In the genomic region with DNA sequence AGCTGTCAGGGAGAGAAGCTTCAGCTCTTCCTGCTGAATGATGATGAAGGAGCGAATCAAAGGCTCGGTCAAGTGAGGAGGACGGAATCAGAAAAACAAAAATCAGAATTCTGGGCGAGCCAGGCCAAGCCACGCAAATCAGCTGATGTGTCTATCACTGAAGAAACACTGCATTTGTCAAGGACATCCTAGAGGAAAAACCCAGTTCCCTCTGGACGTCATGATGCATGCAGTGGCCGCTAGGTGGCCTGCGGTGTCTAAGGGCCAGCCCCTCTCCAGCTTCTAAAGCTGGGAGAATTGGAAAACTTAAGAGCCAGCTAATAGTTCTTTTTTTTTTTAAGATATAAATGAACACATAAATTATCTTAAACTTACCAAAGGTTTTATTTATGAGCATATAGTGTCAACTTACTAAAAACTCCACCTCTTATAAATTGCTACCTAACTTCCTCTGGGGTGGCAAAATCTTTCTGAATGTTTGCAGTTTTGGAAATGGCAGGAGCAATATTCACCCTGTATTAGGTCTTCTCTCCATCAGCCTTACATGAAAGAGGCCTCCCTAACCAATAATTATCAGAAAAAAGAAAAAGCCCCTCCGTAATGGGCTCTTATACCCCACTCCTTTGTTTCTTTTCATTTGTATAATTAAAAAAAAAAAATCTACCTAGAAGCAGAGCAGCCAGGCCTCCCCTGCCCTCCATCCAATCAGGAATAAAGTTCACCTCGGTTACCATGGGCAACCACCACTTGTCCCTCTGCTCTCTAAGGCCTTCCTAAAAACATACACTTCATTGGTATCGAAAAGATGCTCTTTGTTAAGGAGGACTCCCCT, we compare ENCODE assay signal across 8 cellular contexts.
A peak's percentile ranks its signal among the peaks of the same experiment; 100 is the strongest.
DNase-seq lines count a peak whose midpoint lies in the region; ATAC-seq, FAIRE-seq and TF ChIP-seq lines count a peak whose summit lies in the region.

No MANE protein-coding gene starts in this region.

- no peak overlapping the region for H3K4me3 ChIP-seq in K562

- no peak overlapping the region for H2AFZ ChIP-seq in K562 (ENCODE audit: low read depth, low read length)

- TF ChIP-seq RAD21 in K562 (CRISPR knock-in tag; conservative IDR thresholded peaks at IDR 0.05 in 1 of 2, IDR thresholded peaks at IDR 0.05 in 1 of 2) = peak; percentile 37 to 77

- no peaks in the 10 kb centered on the region for H4K20me1 ChIP-seq in K562 (replicated peaks; ENCODE audit: control insufficient read depth, insufficient read depth, low read length)

- H3K4me2 ChIP-seq in K562 (ENCODE audit: insufficient read depth, low read length) = no peak overlapping the region

- peak; percentile 5 to 13 for DNase-seq in AML-193 (lab: John Stamatoyannopoulos, UW)
- peak; percentile 53 for DNase-seq in NCI-H1105 (lab: John Stamatoyannopoulos, UW)
- peak; percentile 72 to 81 (median 76) for DNase-seq in K562 (ENCODE audit: extremely low read depth in 1 of 4, low spot score in 3 of 4)
- peak; percentile 86 for DNase-seq in iPS-NIHi7 (ENCODE audit: extremely low spot score)
- DNase-seq in superior temporal gyrus (ENCODE audit: extremely low spot score) = peak; percentile 62
- DNase-seq in stimulated activated CD4-positive, alpha-beta T cell treated with anti-CD3 and anti-CD28 coated beads, Interleukin-1b, Interleukin-23, amount 100 ng/mL, for 48 hours = no peak
- no peak for DNase-seq in activated CD4-positive, CD25-positive, alpha-beta regulatory T cell (lab: John Stamatoyannopoulos, UW)

- H3K9me1 ChIP-seq in K562 (ENCODE audit: control insufficient read depth, insufficient read depth, low read length) = no peaks in the 10 kb centered on the region

- TF ChIP-seq POLR2A in K562 (conservative IDR thresholded peaks at IDR 0.05) = no peak

- peaks cover 0 to 9% of the 10 kb centered on the region in 2 experiments; a peak in 1 of 5 replicates for H3K27me3 ChIP-seq in K562 (ENCODE audit: control insufficient read depth in 2 of 2, insufficient read depth in 2 of 2, low read length in 2 of 2)

- no peaks in the 10 kb centered on the region; the same call in none of the 2 replicates for H3K9me3 ChIP-seq in K562 (replicated peaks; ENCODE audit: control insufficient read depth, insufficient read depth, low read depth, low read length)

- CTCF ChIA-PET in K562 (lab: Yijun Ruan, JAX; ENCODE audit: low intra/inter-chr PET ratio) = interaction anchor here (0.6 to 1.8 kb wide), 3 partner anchors 47 to 89 kb away, joined by 3 to 7 read pairs (median 6); no protein-coding TSS in a partner anchor

- no peaks in the 10 kb centered on the region for H3K4me1 ChIP-seq in K562 (replicated peaks in 1 of 2; ENCODE audit: control insufficient read depth in 2 of 2, insufficient read depth in 2 of 2, low read length in 2 of 2)

- peak; percentile 82 to 91 (median 88) for TF ChIP-seq CTCF in K562 (IDR thresholded peaks at IDR 0.05 in 2 of 3, conservative IDR thresholded peaks at IDR 0.05 in 1 of 3; ENCODE audit: insufficient read depth in 2 of 3, low read depth in 1 of 3, low read length in 3 of 3)

- TF ChIP-seq EP300 in K562 (IDR thresholded peaks at IDR 0.05; ENCODE audit: low read length) = no peak

- H3K27ac ChIP-seq in K562 (ENCODE audit: extremely low read depth, low read depth, low read length) = no peak overlapping the region

- POLR2A ChIA-PET in K562 (lab: Yijun Ruan, JAX) = interaction anchor here (0.6 to 0.9 kb wide), 4 partner anchors 10 to 454 kb away, joined by 3 to 4 read pairs (median 3); no protein-coding TSS in a partner anchor

- no peak overlapping the region for H3K9ac ChIP-seq in K562 (ENCODE audit: insufficient read depth in 1 of 2, low read depth in 2 of 2, low read length in 2 of 2)

- no TSS peak for BruUV-seq in K562 (replicated peaks; lab: Mats Ljungman, UMichigan)

- peak; percentile 74 for FAIRE-seq in K562 (lab: Jason Lieb, UNC)

- intact Hi-C loops in K562 (cut with micrococcal nuclease) = loop anchor here (1.0 kb wide), 1 partner anchor 48 kb away; no protein-coding TSS in a partner anchor

- under 1% methylated on average over 11 of the region's 11 CpGs for WGBS in K562 (ENCODE audit: insufficient coverage, low coverage, missing lambda C conversion rate)

- H3K79me2 ChIP-seq in K562 (ENCODE audit: control insufficient read depth, insufficient read depth, low read length) = no peaks in the 10 kb centered on the region

- ATAC-seq in GM18867 (IDR thresholded peaks at IDR 0.05; ENCODE audit: unreplicated experiment) (peak; percentile 46), K562 (peak; percentile 96)

- in situ Hi-C loops in K562 (cut with MboI) = loop anchor here (10.0 kb wide), 1 partner anchor 330 kb away; no protein-coding TSS in a partner anchor

- H3K36me3 ChIP-seq in K562 (ENCODE audit: control insufficient read depth, insufficient read depth, low read length) = no peaks in the 10 kb centered on the region

TF ChIP-seq in K562, 482 proteins besides CTCF, POLR2A, EP300 and RAD21 (continues in another document):
- TF ChIP-seq ATF1 (CRISPR knock-in tag; IDR thresholded peaks at IDR 0.05) = no peak
- peak; percentile 23; the same call in 1 of the 2 replicates for TF ChIP-seq ATF1 (tag; IDR thresholded peaks at IDR 0.05)
- TF ChIP-seq ZNF583 (CRISPR knock-in tag; IDR thresholded peaks at IDR 0.05) = 0 out of 2 replicates have a peak, but pooled peaks have one; percentile 57
- TF ChIP-seq, protein P1, sequence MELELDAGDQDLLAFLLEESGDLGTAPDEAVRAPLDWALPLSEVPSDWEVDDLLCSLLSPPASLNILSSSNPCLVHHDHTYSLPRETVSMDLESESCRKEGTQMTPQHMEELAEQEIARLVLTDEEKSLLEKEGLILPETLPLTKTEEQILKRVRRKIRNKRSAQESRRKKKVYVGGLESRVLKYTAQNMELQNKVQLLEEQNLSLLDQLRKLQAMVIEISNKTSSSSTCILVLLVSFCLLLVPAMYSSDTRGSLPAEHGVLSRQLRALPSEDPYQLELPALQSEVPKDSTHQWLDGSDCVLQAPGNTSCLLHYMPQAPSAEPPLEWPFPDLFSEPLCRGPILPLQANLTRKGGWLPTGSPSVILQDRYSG (tag; conservative IDR thresholded peaks at IDR 0.05; ENCODE audit: low read depth) = no peak
- TF ChIP-seq CREM (IDR thresholded peaks at IDR 0.05; ENCODE audit: low read depth) = peak; percentile 88
- TF ChIP-seq ZNF253 (CRISPR knock-in tag; conservative IDR thresholded peaks at IDR 0.05) = no peak
- TF ChIP-seq, protein P2, sequence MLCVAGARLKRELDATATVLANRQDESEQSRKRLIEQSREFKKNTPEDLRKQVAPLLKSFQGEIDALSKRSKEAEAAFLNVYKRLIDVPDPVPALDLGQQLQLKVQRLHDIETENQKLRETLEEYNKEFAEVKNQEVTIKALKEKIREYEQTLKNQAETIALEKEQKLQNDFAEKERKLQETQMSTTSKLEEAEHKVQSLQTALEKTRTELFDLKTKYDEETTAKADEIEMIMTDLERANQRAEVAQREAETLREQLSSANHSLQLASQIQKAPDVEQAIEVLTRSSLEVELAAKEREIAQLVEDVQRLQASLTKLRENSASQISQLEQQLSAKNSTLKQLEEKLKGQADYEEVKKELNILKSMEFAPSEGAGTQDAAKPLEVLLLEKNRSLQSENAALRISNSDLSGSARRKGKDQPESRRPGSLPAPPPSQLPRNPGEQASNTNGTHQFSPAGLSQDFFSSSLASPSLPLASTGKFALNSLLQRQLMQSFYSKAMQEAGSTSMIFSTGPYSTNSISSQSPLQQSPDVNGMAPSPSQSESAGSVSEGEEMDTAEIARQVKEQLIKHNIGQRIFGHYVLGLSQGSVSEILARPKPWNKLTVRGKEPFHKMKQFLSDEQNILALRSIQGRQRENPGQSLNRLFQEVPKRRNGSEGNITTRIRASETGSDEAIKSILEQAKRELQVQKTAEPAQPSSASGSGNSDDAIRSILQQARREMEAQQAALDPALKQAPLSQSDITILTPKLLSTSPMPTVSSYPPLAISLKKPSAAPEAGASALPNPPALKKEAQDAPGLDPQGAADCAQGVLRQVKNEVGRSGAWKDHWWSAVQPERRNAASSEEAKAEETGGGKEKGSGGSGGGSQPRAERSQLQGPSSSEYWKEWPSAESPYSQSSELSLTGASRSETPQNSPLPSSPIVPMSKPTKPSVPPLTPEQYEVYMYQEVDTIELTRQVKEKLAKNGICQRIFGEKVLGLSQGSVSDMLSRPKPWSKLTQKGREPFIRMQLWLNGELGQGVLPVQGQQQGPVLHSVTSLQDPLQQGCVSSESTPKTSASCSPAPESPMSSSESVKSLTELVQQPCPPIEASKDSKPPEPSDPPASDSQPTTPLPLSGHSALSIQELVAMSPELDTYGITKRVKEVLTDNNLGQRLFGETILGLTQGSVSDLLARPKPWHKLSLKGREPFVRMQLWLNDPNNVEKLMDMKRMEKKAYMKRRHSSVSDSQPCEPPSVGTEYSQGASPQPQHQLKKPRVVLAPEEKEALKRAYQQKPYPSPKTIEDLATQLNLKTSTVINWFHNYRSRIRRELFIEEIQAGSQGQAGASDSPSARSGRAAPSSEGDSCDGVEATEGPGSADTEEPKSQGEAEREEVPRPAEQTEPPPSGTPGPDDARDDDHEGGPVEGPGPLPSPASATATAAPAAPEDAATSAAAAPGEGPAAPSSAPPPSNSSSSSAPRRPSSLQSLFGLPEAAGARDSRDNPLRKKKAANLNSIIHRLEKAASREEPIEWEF (CRISPR knock-in tag; IDR thresholded peaks at IDR 0.05) = no peak
- peak; percentile 24; the same call in 1 of the 2 replicates for TF ChIP-seq ATF7 (IDR thresholded peaks at IDR 0.05)
- TF ChIP-seq RCOR1 (IDR thresholded peaks at IDR 0.05; ENCODE audit: borderline replicate concordance in 1 of 2, low read depth in 2 of 2, low read length in 2 of 2) = peak in 1 of 2 experiments; percentile 53; a peak in 2 of 4 replicates
- TF ChIP-seq, protein P3, sequence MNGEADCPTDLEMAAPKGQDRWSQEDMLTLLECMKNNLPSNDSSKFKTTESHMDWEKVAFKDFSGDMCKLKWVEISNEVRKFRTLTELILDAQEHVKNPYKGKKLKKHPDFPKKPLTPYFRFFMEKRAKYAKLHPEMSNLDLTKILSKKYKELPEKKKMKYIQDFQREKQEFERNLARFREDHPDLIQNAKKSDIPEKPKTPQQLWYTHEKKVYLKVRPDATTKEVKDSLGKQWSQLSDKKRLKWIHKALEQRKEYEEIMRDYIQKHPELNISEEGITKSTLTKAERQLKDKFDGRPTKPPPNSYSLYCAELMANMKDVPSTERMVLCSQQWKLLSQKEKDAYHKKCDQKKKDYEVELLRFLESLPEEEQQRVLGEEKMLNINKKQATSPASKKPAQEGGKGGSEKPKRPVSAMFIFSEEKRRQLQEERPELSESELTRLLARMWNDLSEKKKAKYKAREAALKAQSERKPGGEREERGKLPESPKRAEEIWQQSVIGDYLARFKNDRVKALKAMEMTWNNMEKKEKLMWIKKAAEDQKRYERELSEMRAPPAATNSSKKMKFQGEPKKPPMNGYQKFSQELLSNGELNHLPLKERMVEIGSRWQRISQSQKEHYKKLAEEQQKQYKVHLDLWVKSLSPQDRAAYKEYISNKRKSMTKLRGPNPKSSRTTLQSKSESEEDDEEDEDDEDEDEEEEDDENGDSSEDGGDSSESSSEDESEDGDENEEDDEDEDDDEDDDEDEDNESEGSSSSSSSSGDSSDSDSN (IDR thresholded peaks at IDR 0.05; ENCODE audit: borderline replicate concordance in 1 of 2, low read depth in 2 of 2, low read length in 2 of 2) = no peak

Comparison
In these comparisons a context has a peak if more than half of its experiments do, and no peak if none do; other contexts are left out.
1. DNase-seq: peak in AML-193 (2 of 2), NCI-H1105 (single experiment), K562 (4 of 4), iPS-NIHi7 (single experiment) and superior temporal gyrus (single experiment); none in stimulated activated CD4-positive, alpha-beta T cell treated with anti-CD3 and anti-CD28 coated beads, Interleukin-1b, Interleukin-23, amount 100 ng/mL, for 48 hours (single experiment) and activated CD4-positive, CD25-positive, alpha-beta regulatory T cell (0 of 4).